In genomic region chr6:138456393-138456775, GRCh38 we compare ENCODE assay signal across 14 cellular contexts. TPM values are rescaled to one million over a fixed set of nuclear protein-coding genes. Genes with fewer than 3 reads are reported as not detected.
A peak's percentile ranks its signal among the peaks of the same experiment; 100 is the strongest.
DNase-seq lines count a peak whose midpoint lies in the region; ATAC-seq, FAIRE-seq and TF ChIP-seq lines count a peak whose summit lies in the region.
"Had no signal": no experiment of that assay in that cellular context is flagged by ENCODE, and none has a peak within 500 bp of the region (broad histone marks: within the 10 kb centered on the region; RNA-seq: fewer than 3 reads in every experiment).

No MANE protein-coding gene starts in this region.

- dilution Hi-C loops in endothelial cell of umbilical vein (cut with MboI; ENCODE audit: extremely low pct_ligation_motif_present, low sequenced_read_pairs) = no loop called here

- H3K36me3 ChIP-seq in PC-3 (ENCODE audit: low read depth, low read length) (no peaks in the 10 kb centered on the region), endothelial cell of umbilical vein (ENCODE audit: control insufficient read depth in 2 of 2, extremely low read depth in 1 of 2, insufficient read depth in 2 of 2, low read length in 2 of 2) (no peaks in the 10 kb centered on the region)
- H3K36me3 ChIP-seq: neutrophil had no signal

- no peaks in the 10 kb centered on the region for H3K27me3 Mint-ChIP-seq in activated naive CD4-positive, alpha-beta T cell treated with anti-CD3 and anti-CD28 coated beads, Interleukin-2, amount 50 U/mL, for 24 hours
- H3K27me3 Mint-ChIP-seq in type B pancreatic cell = no peaks in the 10 kb centered on the region

- no peaks in the 10 kb centered on the region for H3K36me3 Mint-ChIP-seq in activated naive CD4-positive, alpha-beta T cell treated with anti-CD3 and anti-CD28 coated beads, Interleukin-2, amount 50 U/mL, for 24 hours
- H3K36me3 Mint-ChIP-seq in type B pancreatic cell = peaks cover 11% of the 10 kb centered on the region

- H3K9ac ChIP-seq in PC-3 (ENCODE audit: low read length) = peak overlapping the region; percentile 69
- H3K9ac ChIP-seq in endothelial cell of umbilical vein (replicated peaks; ENCODE audit: extremely low read depth, insufficient read depth, low read length) = no peak overlapping the region
- H3K9ac ChIP-seq: SK-N-SH had no signal

- no peak for DNase-seq in activated naive CD4-positive, alpha-beta T cell treated with anti-CD3 and anti-CD28 coated beads, Interleukin-2, amount 50 U/mL, for 16 hours
- DNase-seq in PC-3 = no peak
- peak; percentile 46 for DNase-seq in endothelial cell of umbilical vein (ENCODE audit: low read depth, low spot score)
- DNase-seq in type B pancreatic cell (ENCODE audit: extremely low spot score, unreplicated experiment) = no peak
- no peak for DNase-seq in right cardiac atrium
- no peak for DNase-seq in foreskin fibroblast
- DNase-seq in SIG-M5 (lab: John Stamatoyannopoulos, UW) = no peak
- DNase-seq: activated CD4-positive, alpha-beta T cell treated with anti-CD3 and anti-CD28 coated beads, Interleukin-2, amount 50 U/mL, for 48 hours; anterior cingulate cortex; SK-N-SH; stimulated activated CD4-positive, alpha-beta T cell treated with anti-CD3 and anti-CD28 coated beads, Interleukin-1b, Interleukin-23, amount 100 ng/mL, for 48 hours had no signal

- H4K20me1 ChIP-seq in PC-3 (ENCODE audit: low read length) = no peaks in the 10 kb centered on the region
- H4K20me1 ChIP-seq in endothelial cell of umbilical vein (replicated peaks; ENCODE audit: control insufficient read depth, extremely low read depth, insufficient read depth, low read length) = no peaks in the 10 kb centered on the region

- FAIRE-seq in endothelial cell of umbilical vein (lab: Jason Lieb, UNC) = no peak
- FAIRE-seq: G401.6 had no signal

- H3K27ac ChIP-seq in PC-3 (ENCODE audit: low read length) = peak overlapping the region; percentile 96
- H3K27ac ChIP-seq in endothelial cell of umbilical vein (ENCODE audit: insufficient read depth, low read depth, low read length) = peak overlapping the region; percentile 26
- no peak overlapping the region for H3K27ac ChIP-seq in right cardiac atrium (ENCODE audit: low read length)
- H3K27ac ChIP-seq: neutrophil had no signal

- H3K9me1 ChIP-seq in endothelial cell of umbilical vein (replicated peaks; ENCODE audit: control insufficient read depth, extremely low read depth, insufficient read depth, low read length) = no peaks in the 10 kb centered on the region

- peak overlapping the region; percentile 71 for H3K27ac Mint-ChIP-seq in activated naive CD4-positive, alpha-beta T cell treated with anti-CD3 and anti-CD28 coated beads, Interleukin-2, amount 50 U/mL, for 24 hours
- peak overlapping the region; percentile 92 for H3K27ac Mint-ChIP-seq in type B pancreatic cell

- ATAC-seq in PC-3 = no peak
- ATAC-seq in right cardiac atrium = no peak

- H3K27me3 ChIP-seq in PC-3 (ENCODE audit: low read length) (no peaks in the 10 kb centered on the region), endothelial cell of umbilical vein (ENCODE audit: control insufficient read depth in 2 of 2, insufficient read depth in 2 of 2, low read length in 2 of 2) (no peaks in the 10 kb centered on the region), right cardiac atrium (ENCODE audit: control insufficient read depth, insufficient read depth) (no peaks in the 10 kb centered on the region)
- H3K27me3 ChIP-seq: neutrophil had no signal

- BruUV-seq in PC-3 (replicated peaks; lab: Mats Ljungman, UMichigan) = no TSS peak
- BruUV-seq in endothelial cell of umbilical vein (replicated peaks; lab: Mats Ljungman, UMichigan) = no TSS peak

- H3K9me3 ChIP-seq in PC-3 (ENCODE audit: low read length) (no peaks in the 10 kb centered on the region), endothelial cell of umbilical vein (replicated peaks; ENCODE audit: control insufficient read depth, insufficient read depth, low read length) (no peaks in the 10 kb centered on the region), right cardiac atrium (ENCODE audit: control insufficient read depth, low read length) (no peaks in the 10 kb centered on the region)
- H3K9me3 ChIP-seq: neutrophil, SK-N-SH had no signal

- H2AFZ ChIP-seq in PC-3 (ENCODE audit: low read length) = no peak overlapping the region
- H2AFZ ChIP-seq in endothelial cell of umbilical vein (ENCODE audit: low read depth, low read length) = no peak overlapping the region

- H3K4me3 ChIP-seq in PC-3 (ENCODE audit: low read length) (no peak overlapping the region), endothelial cell of umbilical vein (replicated peaks in 1 of 3; ENCODE audit: insufficient read depth in 1 of 3, low read depth in 1 of 3, low read length in 3 of 3) (no peak overlapping the region), right cardiac atrium (ENCODE audit: low read length) (no peak overlapping the region), foreskin fibroblast (ENCODE audit: low read depth in 1 of 2, low read length in 2 of 2) (no peak overlapping the region)

- H3K4me2 ChIP-seq in PC-3 (ENCODE audit: low read length) = peak overlapping the region; percentile 67
- peak overlapping the region; percentile 81 for H3K4me2 ChIP-seq in endothelial cell of umbilical vein (ENCODE audit: insufficient read depth, low read length)
- H3K4me2 ChIP-seq: SK-N-SH had no signal

- POLR2A ChIA-PET in PC-3 (lab: Charles Lee; ENCODE audit: unreplicated experiment) = no interaction called here
- POLR2A ChIA-PET in endothelial cell of umbilical vein (lab: Charles Lee) = no interaction called here

- CTCF ChIA-PET in PC-3 (lab: Charles Lee) (interaction anchor here (0.6 kb wide), 1 partner anchor 53 kb away, joined by 3 read pairs; no protein-coding TSS in a partner anchor), endothelial cell of umbilical vein (lab: Charles Lee) (interaction anchor here (1.2 to 2.4 kb wide), 8 partner anchors 9 to 62 kb away, joined by 3 to 11 read pairs (median 5); partner anchors contain the start of gene NHSL1)

- no peaks in the 10 kb centered on the region for H3K9me2 ChIP-seq in PC-3 (replicated peaks; ENCODE audit: low read length)
- H3K9me2 ChIP-seq: SK-N-SH had no signal

- peaks cover 37% of the 10 kb centered on the region for H3K4me1 Mint-ChIP-seq in activated naive CD4-positive, alpha-beta T cell treated with anti-CD3 and anti-CD28 coated beads, Interleukin-2, amount 50 U/mL, for 24 hours
- H3K4me1 Mint-ChIP-seq in type B pancreatic cell (ENCODE audit: unreplicated experiment) = peaks cover 6% of the 10 kb centered on the region

- peak overlapping the region; percentile 61 for H3K4me3 Mint-ChIP-seq in activated naive CD4-positive, alpha-beta T cell treated with anti-CD3 and anti-CD28 coated beads, Interleukin-2, amount 50 U/mL, for 24 hours
- H3K4me3 Mint-ChIP-seq in type B pancreatic cell = no peak overlapping the region

- no peak for TF ChIP-seq CTCF in PC-3 (conservative IDR thresholded peaks at IDR 0.05; ENCODE audit: low read depth, low read length)
- TF ChIP-seq CTCF in endothelial cell of umbilical vein (IDR thresholded peaks at IDR 0.05; ENCODE audit: extremely low read depth in 1 of 2, insufficient read depth in 1 of 2, low read depth in 1 of 2, low read length in 2 of 2) = no peak
- TF ChIP-seq CTCF in type B pancreatic cell (conservative IDR thresholded peaks at IDR 0.05) = no peak
- TF ChIP-seq CTCF in foreskin fibroblast (IDR thresholded peaks at IDR 0.05; ENCODE audit: low read depth, low read length) = no peak

- WGBS in right cardiac atrium = 60% methylated on average over 6 of the region's 6 CpGs

- H3K79me2 ChIP-seq in PC-3 (ENCODE audit: low read length) (no peaks in the 10 kb centered on the region), endothelial cell of umbilical vein (ENCODE audit: control insufficient read depth, insufficient read depth, low read length) (peaks cover 14% of the 10 kb centered on the region)

- H3K4me1 ChIP-seq in PC-3 (ENCODE audit: insufficient read depth, low read length) = peaks cover 21% of the 10 kb centered on the region
- peaks cover 24% of the 10 kb centered on the region for H3K4me1 ChIP-seq in endothelial cell of umbilical vein (ENCODE audit: control insufficient read depth, extremely low read depth, insufficient read depth, low read length)
- H3K4me1 ChIP-seq in right cardiac atrium (ENCODE audit: control insufficient read depth, insufficient read depth, low read length) = peaks cover 3% of the 10 kb centered on the region

- no peak for TF ChIP-seq POLR2A in endothelial cell of umbilical vein (IDR thresholded peaks at IDR 0.05; ENCODE audit: low read depth, low read length)

- peaks cover 3% of the 10 kb centered on the region for H3K9me3 Mint-ChIP-seq in activated naive CD4-positive, alpha-beta T cell treated with anti-CD3 and anti-CD28 coated beads, Interleukin-2, amount 50 U/mL, for 24 hours
- no peaks in the 10 kb centered on the region for H3K9me3 Mint-ChIP-seq in type B pancreatic cell

- intact Hi-C loops in PC-3 (cut with micrococcal nuclease) (no loop called here), endothelial cell of umbilical vein (cut with micrococcal nuclease) (no loop called here), right cardiac atrium (cut with DNase I) (no loop called here)

- no peaks in the 10 kb centered on the region for H3F3A ChIP-seq in PC-3 (ENCODE audit: low read length, unreplicated experiment)

RNA-seq across cellular contexts. Expression of gene NHSL1, which starts 42.9 kb away (rescaled TPM):
- total RNA-seq in PC-3 (2014; rRNA removed) = 4.8 and 6.1 TPM in 2 replicates
- total RNA-seq in endothelial cell of umbilical vein = 55.0 and 66.9 TPM in 2 replicates
- polyA plus RNA-seq in endothelial cell of umbilical vein = 24.8 and 25.2 TPM in 2 replicates
- polyA plus RNA-seq in endothelial cell of umbilical vein (2011; cell fraction: cytosol; rRNA removed) = 23.5 and 25.5 TPM in 2 replicates
- polyA plus RNA-seq in endothelial cell of umbilical vein (2011; cell fraction: nucleus; rRNA removed) = 53.5 and 60.0 TPM in 2 replicates
- polyA plus RNA-seq in endothelial cell of umbilical vein (2012) = 35.2 and 36.6 TPM in 2 replicates
- 107 and 133 TPM in 2 replicates for polyA minus RNA-seq in endothelial cell of umbilical vein
- polyA minus RNA-seq in endothelial cell of umbilical vein (2011; cell fraction: cytosol; rRNA and poly(A)+ RNA removed) = 5.1 TPM
- 88.3 and 116 TPM in 2 replicates for polyA minus RNA-seq in endothelial cell of umbilical vein (2011; cell fraction: nucleus; rRNA and poly(A)+ RNA removed)
- total RNA-seq in type B pancreatic cell (ENCODE audit: low replicate concordance) = 29.7 and 63.9 TPM in 2 replicates
- 10 to 100 TPM; 35.4 to 46.5 (median 38.8) TPM for total RNA-seq in right cardiac atrium
- polyA plus RNA-seq in right cardiac atrium = 10.5 TPM

RNA-seq across cellular contexts. Expression of gene HEBP2, which starts 52.4 kb away (rescaled TPM):
- total RNA-seq in PC-3 (2014; rRNA removed) (58.9 and 74.6 TPM in 2 replicates), endothelial cell of umbilical vein (75.3 and 81.2 TPM in 2 replicates), type B pancreatic cell (ENCODE audit: low replicate concordance) (68.9 and 112 TPM in 2 replicates), right cardiac atrium (10 to 100 TPM; 74.7 to 91.6 (median 82.0) TPM)
- polyA plus RNA-seq in endothelial cell of umbilical vein (22.5 and 22.6 TPM in 2 replicates), right cardiac atrium (39.5 TPM)
- 10.6 and 12.2 TPM in 2 replicates for polyA plus RNA-seq in endothelial cell of umbilical vein (2011; cell fraction: cytosol; rRNA removed)
- 6.7 and 10.0 TPM in 2 replicates for polyA plus RNA-seq in endothelial cell of umbilical vein (2011; cell fraction: nucleus; rRNA removed)
- polyA plus RNA-seq in endothelial cell of umbilical vein (2012) = 58.9 and 90.7 TPM in 2 replicates
- 2.9 and 4.2 TPM in 2 replicates for polyA minus RNA-seq in endothelial cell of umbilical vein
- polyA minus RNA-seq in endothelial cell of umbilical vein (2011; cell fraction: cytosol; rRNA and poly(A)+ RNA removed) = 0.72 TPM
- 1.9 and 2.3 TPM in 2 replicates for polyA minus RNA-seq in endothelial cell of umbilical vein (2011; cell fraction: nucleus; rRNA and poly(A)+ RNA removed)
